26 cellular contexts compared by ENCODE assay signal in the genomic region with DNA sequence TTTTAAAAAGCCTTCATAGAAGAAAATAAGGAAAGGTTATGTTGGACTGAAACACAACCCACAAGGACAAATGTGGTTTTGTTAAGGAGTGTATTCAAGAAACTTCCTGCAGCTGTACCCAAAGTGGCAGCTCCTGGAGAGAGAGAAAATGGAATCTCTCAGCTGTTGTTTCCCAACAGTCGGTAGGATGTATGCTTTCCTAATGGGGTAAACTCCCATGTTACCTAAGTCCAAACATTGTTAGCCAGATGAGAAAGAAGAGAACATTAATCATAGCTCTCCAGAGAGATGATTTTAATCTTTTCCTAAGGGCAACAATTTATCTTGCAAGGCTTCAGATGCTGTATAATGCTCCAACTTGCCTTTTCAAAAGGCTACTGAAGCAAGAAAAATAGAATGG. TPM values are rescaled to one million over a fixed set of nuclear protein-coding genes. Genes with fewer than 3 reads are reported as not detected.
DNase-seq lines count a peak whose midpoint lies in the region; ATAC-seq, FAIRE-seq and TF ChIP-seq lines count a peak whose summit lies in the region.
"Had no signal": no experiment of that assay in that cellular context is flagged by ENCODE, and none has a peak within 500 bp of the region (broad histone marks: within the 10 kb centered on the region; RNA-seq: fewer than 3 reads in every experiment).

No MANE protein-coding gene starts in this region.

- no peak overlapping the region for H3K4me3 ChIP-seq in GM23338
- H3K4me3 ChIP-seq in cardiac fibroblast (replicated peaks in 1 of 2; ENCODE audit: low read depth in 2 of 2, low read length in 2 of 2), result no peak overlapping the region
- no peak overlapping the region for H3K4me3 ChIP-seq in keratinocyte (ENCODE audit: control insufficient read depth in 2 of 3, extremely low read depth in 1 of 3, insufficient read depth in 2 of 3, low read depth in 1 of 3, low read length in 3 of 3)
- H3K4me3 ChIP-seq: cardiac muscle cell, left lung, prostate gland, testis had no signal

- no peaks in the 10 kb centered on the region; the same call in 1 of the 3 replicates for H3K9me3 Mint-ChIP-seq in GM23338
- H3K9me3 Mint-ChIP-seq: activated naive CD8-positive, alpha-beta T cell treated with anti-CD3 and anti-CD28 coated beads, Interleukin-2, amount 50 U/mL, for 24 hours; stimulated activated memory B cell treated with anti-CD40 and anti-IgM and Interleukin-4, amounts not matched to agents 10 μg/mL and 1 μg/mL and 100 μg/mL, for 72 hours had no signal

- H3K36me3 ChIP-seq in GM23338 (ENCODE audit: insufficient read depth) (no peaks in the 10 kb centered on the region), keratinocyte (ENCODE audit: control insufficient read depth in 2 of 2, extremely low read depth in 1 of 2, insufficient read depth in 2 of 2, low read length in 2 of 2) (no peaks in the 10 kb centered on the region)
- H3K36me3 ChIP-seq: cardiac muscle cell, left lung, prostate gland had no signal

- no peak for DNase-seq in GM23338 (ENCODE audit: low spot score)
- DNase-seq in NCI-H226, result peak; percentile 84
- peak; percentile 5 to 92 for DNase-seq in cardiac fibroblast (ENCODE audit: low read depth in 2 of 2)
- no peak for DNase-seq in keratinocyte (ENCODE audit: low read depth, low spot score)
- DNase-seq in ecto neural progenitor cell (ENCODE audit: low spot score), result no peak
- DNase-seq in activated CD8-positive, alpha-beta memory T cell treated with anti-CD3 and anti-CD28 coated beads for 24 hours, result no peak
- DNase-seq: ACHN; activated CD4-positive, alpha-beta T cell treated with anti-CD3 and anti-CD28 coated beads, Interleukin-2, amount 50 U/mL, for 1 hour; activated CD8-positive, alpha-beta memory T cell treated with anti-CD3 and anti-CD28 coated beads, Interleukin-2, amount 50 U/mL, for 4 hours; activated effector memory CD4-positive, alpha-beta T cell treated with Interleukin-2 at 50 U/mL for 16 hours; activated naive CD8-positive, alpha-beta T cell treated with anti-CD3 and anti-CD28 coated beads, Interleukin-2, amount 50 U/mL, for 24 hours; CD4-positive, CD25-positive, alpha-beta regulatory T cell; head of caudate nucleus; IMR-90; left lung; NCI-H1694 treated with DMSO at 0.1 percent for 48 hours; NCI-H446 treated with DMSO at 0.1 percent for 48 hours; stimulated activated CD4-positive, alpha-beta T cell treated with anti-CD3 and anti-CD28 coated beads, Interleukin-1b, Interleukin-23, amount 100 ng/mL, for 48 hours; testis had no signal

- H3K79me2 ChIP-seq in GM23338 (replicated peaks; ENCODE audit: insufficient read depth), result no peaks in the 10 kb centered on the region
- H3K79me2 ChIP-seq in keratinocyte (ENCODE audit: control insufficient read depth, insufficient read depth, low read length), result no peaks in the 10 kb centered on the region

- no peak overlapping the region for H3K9ac ChIP-seq in keratinocyte (ENCODE audit: control insufficient read depth, extremely low read depth, insufficient read depth, low read length)

- TF ChIP-seq POLR2A in GM18505 (IDR thresholded peaks at IDR 0.05; ENCODE audit: borderline replicate concordance, extremely low read depth, insufficient read depth, insufficient read length), result no peak

- no peaks in the 10 kb centered on the region for H3K4me1 Mint-ChIP-seq in GM23338
- H3K4me1 Mint-ChIP-seq: activated naive CD8-positive, alpha-beta T cell treated with anti-CD3 and anti-CD28 coated beads, Interleukin-2, amount 50 U/mL, for 24 hours; CD4-positive, CD25-positive, alpha-beta regulatory T cell; neural crest cell; stimulated activated memory B cell treated with anti-CD40 and anti-IgM and Interleukin-4, amounts not matched to agents 10 μg/mL and 1 μg/mL and 100 μg/mL, for 72 hours had no signal

- H3K9me2 ChIP-seq in GM23338 (ENCODE audit: insufficient read depth), result no peaks in the 10 kb centered on the region

- dilution Hi-C loops in keratinocyte (cut with MboI; ENCODE audit: extremely low pct_ligation_motif_present, low sequenced_read_pairs), result no loop called here

- H3K4me3 Mint-ChIP-seq in GM23338, result no peak overlapping the region
- H3K4me3 Mint-ChIP-seq: activated naive CD8-positive, alpha-beta T cell treated with anti-CD3 and anti-CD28 coated beads, Interleukin-2, amount 50 U/mL, for 24 hours; CD4-positive, CD25-positive, alpha-beta regulatory T cell; neural crest cell; stimulated activated memory B cell treated with anti-CD40 and anti-IgM and Interleukin-4, amounts not matched to agents 10 μg/mL and 1 μg/mL and 100 μg/mL, for 72 hours had no signal

- no peaks in the 10 kb centered on the region for H4K20me1 ChIP-seq in GM23338 (replicated peaks; ENCODE audit: insufficient read depth)
- H4K20me1 ChIP-seq in keratinocyte (ENCODE audit: control insufficient read depth, extremely low read depth, insufficient read depth, low read length), result no peaks in the 10 kb centered on the region

- H3K27ac ChIP-seq in GM23338 (ENCODE audit: low read depth), result no peak overlapping the region
- no peak overlapping the region for H3K27ac ChIP-seq in keratinocyte (ENCODE audit: control insufficient read depth, insufficient read depth, low read length)
- H3K27ac ChIP-seq: cardiac muscle cell, left lung, prostate gland, testis, VCaP had no signal

- no peak overlapping the region for H3K27ac Mint-ChIP-seq in GM23338
- H3K27ac Mint-ChIP-seq: activated naive CD8-positive, alpha-beta T cell treated with anti-CD3 and anti-CD28 coated beads, Interleukin-2, amount 50 U/mL, for 24 hours; CD4-positive, CD25-positive, alpha-beta regulatory T cell; stimulated activated memory B cell treated with anti-CD40 and anti-IgM and Interleukin-4, amounts not matched to agents 10 μg/mL and 1 μg/mL and 100 μg/mL, for 72 hours had no signal

- H3K36me3 Mint-ChIP-seq in GM23338 (ENCODE audit: low read depth), result no peaks in the 10 kb centered on the region
- H3K36me3 Mint-ChIP-seq: CD4-positive, CD25-positive, alpha-beta regulatory T cell; stimulated activated memory B cell treated with anti-CD40 and anti-IgM and Interleukin-4, amounts not matched to agents 10 μg/mL and 1 μg/mL and 100 μg/mL, for 72 hours had no signal

- no peaks in the 10 kb centered on the region for H3F3A ChIP-seq in GM23338 (replicated peaks; ENCODE audit: low read depth)

- peak; percentile 91 for FAIRE-seq in keratinocyte (lab: Jason Lieb, UNC)

- H3K27me3 ChIP-seq in GM23338 (ENCODE audit: insufficient read depth), result no peaks in the 10 kb centered on the region
- H3K27me3 ChIP-seq in keratinocyte (ENCODE audit: control insufficient read depth, extremely low read depth, insufficient read depth, low read length), result no peaks in the 10 kb centered on the region
- H3K27me3 ChIP-seq: cardiac muscle cell, left lung, testis had no signal

- TF ChIP-seq CTCF in GM23338 (conservative IDR thresholded peaks at IDR 0.05; ENCODE audit: low read depth in 2 of 2), result no peak
- no peak for TF ChIP-seq CTCF in cardiac fibroblast (IDR thresholded peaks at IDR 0.05; ENCODE audit: low read depth, low read length)
- TF ChIP-seq CTCF in keratinocyte (optimal IDR thresholded peaks at IDR 0.05 in 1 of 3, IDR thresholded peaks at IDR 0.05 in 1 of 3, conservative IDR thresholded peaks at IDR 0.05 in 1 of 3; ENCODE audit: extremely low read depth in 1 of 3, insufficient read depth in 2 of 3, low read length in 3 of 3), result no peak

- peak overlapping the region; percentile 64; the same call in 1 of the 2 replicates for H2AFZ ChIP-seq in GM23338
- peak overlapping the region; percentile 48 for H2AFZ ChIP-seq in keratinocyte (ENCODE audit: control insufficient read depth, low read length)

- peaks cover 3% of the 10 kb centered on the region for H3K27me3 Mint-ChIP-seq in GM23338 (ENCODE audit: insufficient read depth, low read depth, poor library complexity)
- H3K27me3 Mint-ChIP-seq: stimulated activated memory B cell treated with anti-CD40 and anti-IgM and Interleukin-4, amounts not matched to agents 10 μg/mL and 1 μg/mL and 100 μg/mL, for 72 hours had no signal

- ATAC-seq in GM23338, result no peak
- no peak for ATAC-seq in HG03175 (IDR thresholded peaks at IDR 0.05; ENCODE audit: unreplicated experiment)
- ATAC-seq in GM18505 (IDR thresholded peaks at IDR 0.05; ENCODE audit: unreplicated experiment), result no peak
- ATAC-seq: activated naive CD8-positive, alpha-beta T cell treated with anti-CD3 and anti-CD28 coated beads, Interleukin-2, amount 50 U/mL, for 24 hours; left lung; stimulated activated memory B cell treated with anti-CD40 and anti-IgM and Interleukin-4, amounts not matched to agents 10 μg/mL and 1 μg/mL and 100 μg/mL, for 72 hours had no signal

- H3K4me1 ChIP-seq in GM23338 (ENCODE audit: insufficient read depth) (no peaks in the 10 kb centered on the region), keratinocyte (ENCODE audit: control insufficient read depth, extremely low read depth, insufficient read depth, low read length) (peaks cover 41% of the 10 kb centered on the region)
- H3K4me1 ChIP-seq: left lung, prostate gland, testis had no signal

- no peaks in the 10 kb centered on the region for H3K9me3 ChIP-seq in keratinocyte (ENCODE audit: control insufficient read depth, low read depth, low read length)
- H3K9me3 ChIP-seq: left lung, prostate gland, testis had no signal

- H3K4me2 ChIP-seq in GM23338 (no peak overlapping the region), keratinocyte (ENCODE audit: control insufficient read depth, extremely low read depth, insufficient read depth, low read depth, low read length) (peak overlapping the region; percentile 13)

- no peaks in the 10 kb centered on the region for H3K9me1 ChIP-seq in keratinocyte (ENCODE audit: control insufficient read depth, extremely low read depth, insufficient read depth, low read length)

RNA-seq across cellular contexts. Expression of a gene that starts 22.6 kb away (rescaled TPM):
- 13.9 and 19.6 TPM in 2 replicates for total RNA-seq in GM23338 (2014; rRNA removed; shearing (Covaris generic))
- polyA plus RNA-seq in GM23338 (2016; fragmentation: Nextera tagmentation; extraction: Ambion mirVana) (16.1 and 21.8 TPM in 2 replicates), keratinocyte (1.9 to 3.4 TPM (median 2.6 TPM) in 3 replicates)
- polyA plus RNA-seq in keratinocyte (2011; ENCODE audit: low read depth), result 4.1 TPM
- polyA plus RNA-seq in keratinocyte (2011; cell fraction: cytosol; rRNA removed), result 1.6 and 4.1 TPM in 2 replicates
- polyA plus RNA-seq in keratinocyte (2011; cell fraction: nucleus; rRNA removed), result 2.9 and 4.1 TPM in 2 replicates
- 1.2 and 2.3 TPM in 2 replicates for polyA plus RNA-seq in keratinocyte (2012; ENCODE audit: low replicate concordance)
- polyA minus RNA-seq in keratinocyte, result 1.1 to 4.5 TPM in 2 of 3 replicates, not detected in the other
- 2.1 TPM for polyA minus RNA-seq in keratinocyte (2011; cell fraction: cytosol; rRNA and poly(A)+ RNA removed)
- 3.8 and 9.0 TPM in 2 replicates for polyA minus RNA-seq in keratinocyte (2011; cell fraction: nucleus; rRNA and poly(A)+ RNA removed)

Comparison
In these comparisons a context has a peak if more than half of its experiments do, and no peak if none do; other contexts are left out.
1. DNase-seq: peak in NCI-H226 (single experiment) and cardiac fibroblast (2 of 2); none in GM23338 (single experiment), keratinocyte (single experiment), ecto neural progenitor cell (single experiment) and activated CD8-positive, alpha-beta memory T cell treated with anti-CD3 and anti-CD28 coated beads for 24 hours (single experiment).